ENCODE assay signal across 8 cellular contexts in genomic region chr6:20401403-20402180, GRCh38.
DNase-seq lines count a peak whose midpoint lies in the region; ATAC-seq and FAIRE-seq lines count a peak whose summit lies in the region.

Gene E2F3 (plus strand): TSS chr6:20401879. CDS start chr6:20402233, 354 bp downstream.

- FAIRE-seq in HTR-8/SVneo (lab: Jason Lieb, UNC), result peak; percentile 97

- peak within 1 kb of the TSS; percentile 94 to 97 for H3K27ac Mint-ChIP-seq in effector memory CD8-positive, alpha-beta T cell
- peak within 1 kb of the TSS; percentile 66 for H3K27ac Mint-ChIP-seq in memory B cell

- peak; percentile 100 for DNase-seq in COLO829 (ENCODE audit: low spot score)
- peak; percentile 99 for DNase-seq in HTR-8/SVneo (ENCODE audit: insufficient read length, low spot score)
- peak; percentile 98 for DNase-seq in NOMO-1 treated with dmso at 0.1 percent for 144 hours (lab: John Stamatoyannopoulos, UW; ENCODE audit: unreplicated experiment)
- DNase-seq in activated CD8-positive, alpha-beta memory T cell treated with anti-CD3 and anti-CD28 coated beads for 48 hours (ENCODE audit: low read depth in 2 of 3, low spot score in 2 of 3), result peak; percentile 88 to 96 (median 95)
- DNase-seq in effector memory CD8-positive, alpha-beta T cell, result peak; percentile 98 to 99 (median 98)
- peak; percentile 96 to 99 for DNase-seq in memory B cell (ENCODE audit: low spot score in 2 of 2)
- DNase-seq in stimulated activated CD8-positive, alpha-beta memory T cell treated with anti-CD3 and anti-CD28 coated beads, Interleukin-12 subunit alpha, Interleukin-12 subunit beta, amount 100 ng/mL, for 24 hours (ENCODE audit: extremely low read depth), result peak; percentile 97

- no peaks in the 10 kb centered on the region for H3K27me3 Mint-ChIP-seq in effector memory CD8-positive, alpha-beta T cell
- H3K27me3 Mint-ChIP-seq in memory B cell, result peaks cover 1% of the 10 kb centered on the region

- peak within 1 kb of the TSS; percentile 100 for H3K4me3 Mint-ChIP-seq in effector memory CD8-positive, alpha-beta T cell
- H3K4me3 Mint-ChIP-seq in memory B cell, result peak within 1 kb of the TSS; percentile 84

- H3K4me1 Mint-ChIP-seq in effector memory CD8-positive, alpha-beta T cell (ENCODE audit: low read depth in 2 of 2), result peaks cover 22 to 49% of the 10 kb centered on the region in 2 donors
- peaks cover 15% of the 10 kb centered on the region for H3K4me1 Mint-ChIP-seq in memory B cell

- H3K9me3 Mint-ChIP-seq in effector memory CD8-positive, alpha-beta T cell, result no peaks in the 10 kb centered on the region
- H3K9me3 Mint-ChIP-seq in memory B cell, result no peaks in the 10 kb centered on the region

- peaks cover 19% of the 10 kb centered on the region for H3K36me3 Mint-ChIP-seq in effector memory CD8-positive, alpha-beta T cell (ENCODE audit: insufficient read depth)
- H3K36me3 Mint-ChIP-seq in memory B cell, result peaks cover 1% of the 10 kb centered on the region

- ATAC-seq in GM21367 (IDR thresholded peaks at IDR 0.05; ENCODE audit: unreplicated experiment), result peak; percentile 81
- peak; percentile 82 for ATAC-seq in effector memory CD8-positive, alpha-beta T cell (replicated peaks)
- ATAC-seq in memory B cell (ENCODE audit: low read depth), result peak; percentile 84

Comparison
In these comparisons a context has a peak if more than half of its experiments do, and no peak if none do; other contexts are left out.
1. Peak in every context shown above with its lines: DNase-seq and ATAC-seq.